Comparison of ENCODE assay signal across 21 cellular contexts in the genomic region with DNA sequence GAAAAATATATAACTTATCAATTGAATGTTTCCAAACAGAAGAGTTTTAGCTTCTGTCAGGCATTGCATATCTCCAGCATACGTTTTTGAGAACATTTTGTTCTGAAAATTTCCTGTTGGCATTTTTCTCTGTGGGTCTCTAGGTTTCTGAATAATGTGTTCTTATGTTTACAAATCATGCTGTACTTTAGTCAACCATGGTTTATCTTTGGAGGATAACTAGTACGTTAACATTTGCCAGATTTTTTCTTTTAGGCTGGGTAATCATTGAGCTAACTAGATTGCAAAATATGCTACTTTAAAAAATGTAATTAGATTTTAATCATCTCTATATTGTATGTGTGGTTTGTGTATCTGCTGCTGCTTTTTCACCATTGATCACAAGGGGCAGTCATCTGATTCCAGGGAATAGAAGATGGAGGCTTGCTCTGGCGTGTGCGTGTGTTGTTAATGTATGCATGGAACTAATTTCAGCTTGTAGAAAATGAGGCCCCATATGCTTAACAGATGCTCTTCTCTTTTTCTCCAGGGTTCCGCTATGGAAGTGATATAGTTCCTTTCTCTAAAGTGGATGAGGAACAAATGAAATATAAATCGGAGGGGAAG. TPM values are rescaled to one million over a fixed set of nuclear protein-coding genes. Genes with fewer than 3 reads are reported as not detected.
DNase-seq lines count a peak whose midpoint lies in the region; ATAC-seq and TF ChIP-seq lines count a peak whose summit lies in the region.
"Had no signal": no experiment of that assay in that cellular context is flagged by ENCODE, and none has a peak within 500 bp of the region (broad histone marks: within the 10 kb centered on the region; RNA-seq: fewer than 3 reads in every experiment).

No MANE protein-coding gene starts in this region.

- H3K9me3 ChIP-seq in ovary = no peaks in the 10 kb centered on the region
- H3K9me3 ChIP-seq: gastroesophageal sphincter, lower lobe of right lung, upper lobe of right lung had no signal

- H3K4me1 ChIP-seq in ovary (ENCODE audit: insufficient read depth) = peaks cover 4% of the 10 kb centered on the region

- peaks cover 11% of the 10 kb centered on the region for H3K36me3 ChIP-seq in BJ (ENCODE audit: control insufficient read depth, insufficient read depth, low read length)
- no peaks in the 10 kb centered on the region for H3K36me3 ChIP-seq in ovary

- H3K27ac ChIP-seq in ovary = no peak overlapping the region
- H3K27ac ChIP-seq: lower lobe of right lung, upper lobe of right lung, WERI-Rb-1 had no signal

- ATAC-seq in left lobe of liver = peak; percentile 50
- no peak for ATAC-seq in natural killer cell treated with Interleukin-12 subunit alpha and Interleukin-12 subunit beta and Interleukin-15 and Interleukin-18, amount 100 ng/mL, for 72 hours
- no peak for ATAC-seq in HG03135 (IDR thresholded peaks at IDR 0.05; ENCODE audit: unreplicated experiment)
- ATAC-seq: gastroesophageal sphincter, upper lobe of right lung had no signal

- no peaks in the 10 kb centered on the region for H3K27me3 Mint-ChIP-seq in natural killer cell treated with Interleukin-12 subunit alpha and Interleukin-12 subunit beta and Interleukin-15 and Interleukin-18, amount 100 ng/mL, for 72 hours
- H3K27me3 Mint-ChIP-seq: IgD-negative memory B cell, naive B cell had no signal

- WGBS in ovary, 3 donors = 65 to 68% (median 67%) methylated on average over 6 of the region's 6 CpGs

- H3K4me3 ChIP-seq in BJ (ENCODE audit: low read depth, low read length) (no peak overlapping the region), ovary (no peak overlapping the region)
- H3K4me3 ChIP-seq: gastroesophageal sphincter, lower lobe of right lung, upper lobe of right lung had no signal

- H3K4me1 Mint-ChIP-seq in natural killer cell treated with Interleukin-12 subunit alpha and Interleukin-12 subunit beta and Interleukin-15 and Interleukin-18, amount 100 ng/mL, for 72 hours (ENCODE audit: low read depth in 2 of 2) = peaks cover 30 to 38% of the 10 kb centered on the region in 2 donors

- DNase-seq in BJ (ENCODE audit: low read depth) (no peak), GM10266 (ENCODE audit: extremely low spot score) (no peak), amniotic epithelial cell (ENCODE audit: low read depth) (peak; percentile 81), left lobe of liver (ENCODE audit: low spot score) (no peak), NCI-H748 (lab: John Stamatoyannopoulos, UW; ENCODE audit: unreplicated experiment) (no peak), ovary (no peak)
- no peak for DNase-seq in natural killer cell treated with Interleukin-12 subunit alpha and Interleukin-12 subunit beta and Interleukin-15 and Interleukin-18, amount 100 ng/mL, for 72 hours (ENCODE audit: low spot score)
- DNase-seq: activated CD8-positive, alpha-beta memory T cell treated with anti-CD3 and anti-CD28 coated beads, Interleukin-2, amount 50 U/mL, for 4 hours; C1 segment of cervical spinal cord; cerebellar nuclear complex; DMS79 treated with DMSO at 0.1 percent for 48 hours; lower lobe of right lung; naive B cell; NCI-H2171 treated with DMSO at 0.1 percent for 48 hours; stimulated activated CD4-positive, alpha-beta T cell treated with anti-CD3 and anti-CD28 coated beads, Interleukin-12 subunit alpha, Interleukin-12 subunit beta, amount 100 ng/mL, for 4 hours; stimulated activated naive CD4-positive, alpha-beta T cell treated with Interleukin-2 at 50 U/mL for 16 hours; upper lobe of right lung; WERI-Rb-1 had no signal

- POLR2A ChIA-PET in BJ (lab: Charles Lee) = no interaction called here

- CTCF ChIA-PET in BJ (lab: Yijun Ruan, JAX) = interaction anchor here (0.7 to 2.9 kb wide), 3 partner anchors 12 to 18 kb away, joined by 3 to 10 read pairs (median 5); no protein-coding TSS in a partner anchor

- no peak overlapping the region for H3K27ac Mint-ChIP-seq in natural killer cell treated with Interleukin-12 subunit alpha and Interleukin-12 subunit beta and Interleukin-15 and Interleukin-18, amount 100 ng/mL, for 72 hours
- H3K27ac Mint-ChIP-seq: IgD-negative memory B cell, naive B cell had no signal

- no peak overlapping the region for H3K4me3 Mint-ChIP-seq in natural killer cell treated with Interleukin-12 subunit alpha and Interleukin-12 subunit beta and Interleukin-15 and Interleukin-18, amount 100 ng/mL, for 72 hours
- H3K4me3 Mint-ChIP-seq: IgD-negative memory B cell, naive B cell had no signal

- H3K9me3 Mint-ChIP-seq in natural killer cell treated with Interleukin-12 subunit alpha and Interleukin-12 subunit beta and Interleukin-15 and Interleukin-18, amount 100 ng/mL, for 72 hours = no peaks in the 10 kb centered on the region
- H3K9me3 Mint-ChIP-seq: IgD-negative memory B cell, naive B cell had no signal

- TF ChIP-seq EP300 in ovary (IDR thresholded peaks at IDR 0.05) = no peak

- H3K36me3 Mint-ChIP-seq in natural killer cell treated with Interleukin-12 subunit alpha and Interleukin-12 subunit beta and Interleukin-15 and Interleukin-18, amount 100 ng/mL, for 72 hours = peaks cover 68% of the 10 kb centered on the region

- intact Hi-C loops in ovary (cut with DNase I) = no loop called here

- TF ChIP-seq CTCF in BJ (IDR thresholded peaks at IDR 0.05; ENCODE audit: insufficient read depth, low read depth, low read length) (peak; percentile 26; the same call in 1 of the 2 replicates), GM10266 (IDR thresholded peaks at IDR 0.05; ENCODE audit: control insufficient read depth, insufficient read depth, low read depth, missing control alignments) (peak; percentile 3), ovary (IDR thresholded peaks at IDR 0.05) (no peak)

- no peaks in the 10 kb centered on the region for H3K27me3 ChIP-seq in BJ (ENCODE audit: control insufficient read depth, insufficient read depth, low read length)
- no peaks in the 10 kb centered on the region for H3K27me3 ChIP-seq in ovary
- H3K27me3 ChIP-seq: gastroesophageal sphincter, upper lobe of right lung had no signal

- no peak for TF ChIP-seq POLR2A in ovary (IDR thresholded peaks at IDR 0.05)

RNA-seq across cellular contexts. Expression of a gene that starts 21.3 kb away (rescaled TPM):
- polyA plus RNA-seq in BJ (2011; rRNA removed) = 252 and 345 TPM in 2 replicates
- polyA minus RNA-seq in BJ (2011; rRNA and poly(A)+ RNA removed) = 231 and 239 TPM in 2 replicates
- total RNA-seq in left lobe of liver = 101 TPM
- total RNA-seq in natural killer cell treated with Interleukin-12 subunit alpha and Interleukin-12 subunit beta and Interleukin-15 and Interleukin-18, amount 100 ng/mL, for 72 hours = 100 to 1,000 TPM; 454 to 500 TPM
- total RNA-seq in ovary = 100 to 1,000 TPM; 109 to 223 (median 206) TPM
- polyA plus RNA-seq in ovary = 100 to 1,000 TPM; 110 to 216 TPM

RNA-seq across cellular contexts. Expression of a gene that starts 48.7 kb away (rescaled TPM):
- 0.05 and 0.10 TPM in 2 replicates for polyA plus RNA-seq in BJ (2011; rRNA removed)
- 0.21 and 0.28 TPM in 2 replicates for polyA minus RNA-seq in BJ (2011; rRNA and poly(A)+ RNA removed)
- 1.5 TPM for total RNA-seq in left lobe of liver
- total RNA-seq in natural killer cell treated with Interleukin-12 subunit alpha and Interleukin-12 subunit beta and Interleukin-15 and Interleukin-18, amount 100 ng/mL, for 72 hours = 1 to 10 TPM in 1 of 2 donors, under 1 TPM in 1; 0.56 to 1.9 TPM
- total RNA-seq in ovary = under 1 TPM; 0.25 to 0.79 (median 0.37) TPM
- under 1 TPM; 0.24 to 0.65 TPM for polyA plus RNA-seq in ovary

RNA-seq across cellular contexts. Expression of a gene that starts 48.8 kb away (rescaled TPM):
- polyA plus RNA-seq in BJ (2011; rRNA removed) = 5.6 and 9.0 TPM in 2 replicates
- polyA minus RNA-seq in BJ (2011; rRNA and poly(A)+ RNA removed) = 2.3 and 3.6 TPM in 2 replicates
- 95.5 TPM for total RNA-seq in left lobe of liver
- 10 to 100 TPM; 10.5 to 16.1 TPM for total RNA-seq in natural killer cell treated with Interleukin-12 subunit alpha and Interleukin-12 subunit beta and Interleukin-15 and Interleukin-18, amount 100 ng/mL, for 72 hours
- 10 to 100 TPM in 4 of 7 donors, 1 to 10 TPM in 3; 7.0 to 15.0 (median 11.5) TPM for total RNA-seq in ovary
- polyA plus RNA-seq in ovary = 10 to 100 TPM in 1 of 2 donors, 1 to 10 TPM in 1; 8.6 to 11.9 TPM

Comparison
In these comparisons a context has a peak if more than half of its experiments do, and no peak if none do; other contexts are left out.
1. CTCF ChIP-seq: peak in BJ (single experiment) and GM10266 (single experiment); none in ovary (0 of 3).